ENCODE assay signal across 10 cellular contexts in the genomic region with DNA sequence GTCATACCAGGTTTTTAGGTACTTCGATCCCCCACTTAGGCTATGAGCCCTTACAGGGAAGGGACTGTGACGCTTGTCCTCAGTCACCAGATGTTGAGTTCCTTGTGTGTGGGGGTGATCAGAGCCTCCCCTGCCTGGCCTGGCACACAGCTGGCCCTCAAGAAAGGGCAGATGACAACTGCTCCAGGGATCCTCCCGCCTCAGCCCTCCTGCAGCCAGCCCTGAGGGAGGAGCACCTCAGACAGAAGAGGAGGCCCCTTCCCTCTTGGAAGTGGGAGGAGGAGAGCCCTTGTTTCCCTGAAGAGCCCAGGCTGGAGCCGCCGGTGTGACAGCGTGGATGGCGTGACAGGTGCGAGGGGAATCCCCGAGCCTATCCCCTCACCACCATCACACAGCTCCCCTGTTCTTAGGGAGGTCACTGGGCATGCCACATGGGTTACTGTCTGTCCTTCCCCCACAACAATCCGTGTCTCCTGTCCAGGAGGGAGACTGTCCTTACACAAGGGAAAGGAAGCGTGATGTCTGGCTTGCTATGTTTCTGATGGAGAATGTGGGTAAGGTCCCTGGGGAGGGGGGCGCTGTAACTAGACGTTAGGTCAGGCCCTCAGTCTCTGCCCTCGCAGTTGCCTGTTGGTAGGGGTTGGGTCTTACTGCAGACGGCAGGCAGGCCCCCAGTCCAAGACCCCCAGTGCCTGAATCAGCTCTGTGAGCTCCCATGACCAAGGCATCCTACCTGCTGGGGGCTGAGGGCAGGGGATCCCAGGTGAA. TPM values are rescaled to one million over a fixed set of nuclear protein-coding genes. Genes with fewer than 3 reads are reported as not detected.
A peak's percentile ranks its signal among the peaks of the same experiment; 100 is the strongest.
DNase-seq lines count a peak whose midpoint lies in the region; ATAC-seq and TF ChIP-seq lines count a peak whose summit lies in the region.
"Had no signal": no experiment of that assay in that cellular context is flagged by ENCODE, and none has a peak within 500 bp of the region (broad histone marks: within the 10 kb centered on the region; RNA-seq: fewer than 3 reads in every experiment).

No MANE protein-coding gene starts in this region.

- ATAC-seq in activated CD4-positive, alpha-beta T cell treated with anti-CD3 and anti-CD28 coated beads for 36 hours = peak; percentile 21
- ATAC-seq in activated B cell treated with CpG ODN at 0.5 μM for 24 hours (ENCODE audit: low read depth) (no peak), lower lobe of right lung (no peak), GM18498 (IDR thresholded peaks at IDR 0.05; ENCODE audit: unreplicated experiment) (no peak), HG03442 (IDR thresholded peaks at IDR 0.05; ENCODE audit: unreplicated experiment) (no peak)

- H3K27ac Mint-ChIP-seq in activated CD4-positive, alpha-beta T cell treated with anti-CD3 and anti-CD28 coated beads for 36 hours = peak overlapping the region; percentile 84
- H3K27ac Mint-ChIP-seq in activated B cell treated with CpG ODN at 0.5 μM for 24 hours = peak overlapping the region; percentile 89

- H3K4me1 Mint-ChIP-seq in activated CD4-positive, alpha-beta T cell treated with anti-CD3 and anti-CD28 coated beads for 36 hours = peaks cover 38% of the 10 kb centered on the region
- H3K4me1 Mint-ChIP-seq in activated B cell treated with CpG ODN at 0.5 μM for 24 hours = peaks cover 30% of the 10 kb centered on the region

- no peaks in the 10 kb centered on the region for H3K9me3 Mint-ChIP-seq in activated CD4-positive, alpha-beta T cell treated with anti-CD3 and anti-CD28 coated beads for 36 hours (ENCODE audit: low read depth)
- H3K9me3 Mint-ChIP-seq in activated B cell treated with CpG ODN at 0.5 μM for 24 hours = no peaks in the 10 kb centered on the region

- POLR2A ChIA-PET in activated CD4-positive, alpha-beta T cell treated with anti-CD3 and anti-CD28 coated beads for 36 hours (lab: Charles Lee) = no interaction called here
- POLR2A ChIA-PET in activated B cell treated with CpG ODN at 0.5 μM for 24 hours (lab: Charles Lee) = interaction anchor here (0.6 kb wide), 1 partner anchor 17 kb away, joined by 4 read pairs; no protein-coding TSS in a partner anchor

- H3K4me1 ChIP-seq in lower lobe of right lung = peaks cover 42% of the 10 kb centered on the region

- no peak overlapping the region for H3K4me3 ChIP-seq in lower lobe of right lung

- H3K27ac ChIP-seq in lower lobe of right lung (peak overlapping the region; percentile 64), temporal lobe (ENCODE audit: low read depth, low read length) (peak overlapping the region; percentile 40)

- DNase-seq in activated CD4-positive, alpha-beta T cell treated with anti-CD3 and anti-CD28 coated beads for 36 hours = no peak
- no peak for DNase-seq in activated CD4-positive, alpha-beta T cell treated with anti-CD3 and anti-CD28 coated beads, Interleukin-2, amount 50 U/mL, for 48 hours
- DNase-seq in activated B cell treated with CpG ODN at 0.5 μM for 24 hours (no peak), lower lobe of right lung (no peak), GM10266 (ENCODE audit: extremely low spot score) (no peak)
- DNase-seq: NK-92 treated with Interleukin-12 subunit alpha and Interleukin-12 subunit beta, amount 100 ng/mL, for 24 hours had no signal

- H3K4me3 Mint-ChIP-seq in activated CD4-positive, alpha-beta T cell treated with anti-CD3 and anti-CD28 coated beads for 36 hours = peak overlapping the region; percentile 48
- H3K4me3 Mint-ChIP-seq in activated B cell treated with CpG ODN at 0.5 μM for 24 hours = peak overlapping the region; percentile 75

- H3K36me3 ChIP-seq in lower lobe of right lung = peaks cover 68% of the 10 kb centered on the region

- H3K36me3 Mint-ChIP-seq in activated CD4-positive, alpha-beta T cell treated with anti-CD3 and anti-CD28 coated beads for 36 hours (ENCODE audit: low read depth) = peaks cover 22% of the 10 kb centered on the region
- H3K36me3 Mint-ChIP-seq in activated B cell treated with CpG ODN at 0.5 μM for 24 hours (ENCODE audit: low read depth) = peaks cover 17% of the 10 kb centered on the region

- TF ChIP-seq CTCF in activated B cell treated with CpG ODN at 0.5 μM for 24 hours (IDR thresholded peaks at IDR 0.05) = no peak
- TF ChIP-seq CTCF in lower lobe of right lung (IDR thresholded peaks at IDR 0.05) = no peak
- no peak for TF ChIP-seq CTCF in GM10266 (IDR thresholded peaks at IDR 0.05; ENCODE audit: control insufficient read depth, insufficient read depth, low read depth, missing control alignments)

- H3K9me3 ChIP-seq in lower lobe of right lung = no peaks in the 10 kb centered on the region
- H3K9me3 ChIP-seq: left lung had no signal

- intact Hi-C loops in activated CD4-positive, alpha-beta T cell treated with anti-CD3 and anti-CD28 coated beads for 36 hours (cut with DNase I, micrococcal nuclease) = no loop called here
- intact Hi-C loops in activated B cell treated with CpG ODN at 0.5 μM for 24 hours (cut with micrococcal nuclease) (no loop called here), lower lobe of right lung (cut with DNase I) (no loop called here)

- H3K27me3 ChIP-seq in lower lobe of right lung (ENCODE audit: low read depth) = no peaks in the 10 kb centered on the region
- H3K27me3 ChIP-seq: left lung had no signal

- CTCF ChIA-PET in activated CD4-positive, alpha-beta T cell treated with anti-CD3 and anti-CD28 coated beads for 36 hours (lab: Charles Lee) = interaction anchor here (3.8 kb wide), 1 partner anchor 11 kb away, joined by 32 read pairs; no protein-coding TSS in a partner anchor
- CTCF ChIA-PET in activated B cell treated with CpG ODN at 0.5 μM for 24 hours (lab: Charles Lee) = no interaction called here

- H3K27me3 Mint-ChIP-seq in activated CD4-positive, alpha-beta T cell treated with anti-CD3 and anti-CD28 coated beads for 36 hours = no peaks in the 10 kb centered on the region
- no peaks in the 10 kb centered on the region for H3K27me3 Mint-ChIP-seq in activated B cell treated with CpG ODN at 0.5 μM for 24 hours

RNA-seq across cellular contexts. Expression of gene P2RX4, which starts 31.5 kb away (rescaled TPM):
- total RNA-seq in activated CD4-positive, alpha-beta T cell treated with anti-CD3 and anti-CD28 coated beads for 36 hours = 10 to 100 TPM; 21.2 to 21.6 TPM
- total RNA-seq in activated B cell treated with CpG ODN at 0.5 μM for 24 hours (17.0 and 19.5 TPM in 2 replicates), lower lobe of right lung (65.8 TPM), temporal lobe (3.7 TPM)

RNA-seq across cellular contexts. Expression of gene CAMKK2, which starts 55.1 kb away (rescaled TPM):
- 10 to 100 TPM; 24.2 to 30.3 TPM for total RNA-seq in activated CD4-positive, alpha-beta T cell treated with anti-CD3 and anti-CD28 coated beads for 36 hours
- total RNA-seq in activated B cell treated with CpG ODN at 0.5 μM for 24 hours (19.3 and 20.5 TPM in 2 replicates), lower lobe of right lung (40.4 TPM), temporal lobe (57.8 TPM)
